In the genomic region with DNA sequence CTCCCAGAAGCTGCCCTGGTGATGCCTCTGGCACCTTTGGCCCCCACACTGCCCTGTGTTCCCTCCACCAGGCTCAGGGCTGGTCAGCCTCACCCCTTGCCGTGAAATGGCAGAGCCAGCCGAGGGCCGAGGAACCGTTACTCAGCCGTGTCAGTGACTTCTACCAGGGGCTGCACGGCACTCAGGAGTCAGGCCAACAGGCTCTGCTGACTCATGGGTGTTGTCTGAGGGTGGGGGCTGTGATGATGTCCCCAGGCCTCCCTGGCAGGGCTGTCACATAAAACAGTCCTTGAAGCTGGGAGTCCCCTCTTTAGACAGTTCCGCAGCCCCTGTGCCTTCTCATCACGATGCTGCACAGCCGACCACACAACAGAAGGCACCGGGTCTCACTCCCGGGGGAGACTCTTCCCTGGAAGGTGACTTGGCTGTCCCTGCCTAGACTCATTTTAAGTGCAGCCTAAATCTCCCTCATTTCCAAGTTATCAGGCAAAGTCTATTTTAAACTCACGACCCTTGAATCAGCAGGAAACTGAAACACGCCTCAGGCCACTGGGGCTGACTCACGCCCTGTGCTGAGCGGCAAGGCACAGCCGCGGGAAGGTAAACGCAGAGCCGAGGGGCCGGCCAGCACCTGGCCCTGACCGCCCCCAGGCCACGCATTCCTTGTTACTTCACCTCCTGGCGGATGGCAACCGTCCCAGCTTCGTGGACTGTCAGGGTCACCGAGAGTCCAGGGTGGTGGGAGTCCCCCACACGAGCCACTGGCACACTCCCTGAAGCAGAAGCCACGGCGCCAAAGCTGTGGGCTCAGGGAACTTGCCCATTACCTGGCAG, we compare ENCODE assay signal across 8 cellular contexts.
DNase-seq lines count a peak whose midpoint lies in the region; TF ChIP-seq lines count a peak whose summit lies in the region.

No MANE protein-coding gene starts in this region.

- no peak overlapping the region for H2AFZ ChIP-seq in PC-9

- in situ Hi-C loops in astrocyte of the cerebellum (cut with HindIII; ENCODE audit: low sequenced_read_pairs) = no loop called here

- intact Hi-C loops in A673 (cut with micrococcal nuclease; ENCODE audit: unreplicated experiment) (no loop called here), PC-9 (cut with micrococcal nuclease; ENCODE audit: unreplicated experiment) (loop anchor here (1.0 to 5.0 kb wide), 4 partner anchors 10 to 242 kb away; partner anchors contain the start of gene RPL13)

- no peaks in the 10 kb centered on the region for H3K9me2 ChIP-seq in PC-9 (ENCODE audit: insufficient read depth)

- POLR2A ChIA-PET in A673 (lab: Charles Lee; ENCODE audit: low non-redundant PET) = no interaction called here
- POLR2A ChIA-PET in PC-9 (lab: Charles Lee; ENCODE audit: unreplicated experiment) = interaction anchor here (0.6 to 1.1 kb wide), 3 partner anchors 25 to 329 kb away, joined by 3 to 8 read pairs (median 7); no protein-coding TSS in a partner anchor

- H3K4me3 ChIP-seq in A673 (ENCODE audit: low read depth, low read length, poor library complexity, severe bottlenecking) (no peak overlapping the region), PC-9 (peak overlapping the region; percentile 57), astrocyte of the cerebellum (ENCODE audit: low read depth, low read length) (peak overlapping the region; percentile 2)

- H3K27ac ChIP-seq in A673 (ENCODE audit: low read depth, low read length, poor library complexity, severe bottlenecking) (peak overlapping the region; percentile 71), PC-9 (peak overlapping the region; percentile 80)

- peak overlapping the region; percentile 88 for H3K4me2 ChIP-seq in PC-9

- DNase-seq in A673 (ENCODE audit: low spot score) = peak; percentile 55
- peak; percentile 75 for DNase-seq in GM20000 (ENCODE audit: low spot score)
- peak; percentile 92 to 94 for DNase-seq in PC-9
- no peak for DNase-seq in astrocyte of the cerebellum (ENCODE audit: low read depth)
- peak; percentile 88 for DNase-seq in kidney tubule cell (ENCODE audit: low spot score)
- peak; percentile 33 to 50 for DNase-seq in stimulated activated CD4-positive, alpha-beta T cell treated with anti-CD3 and anti-CD28 coated beads, Interleukin-4, amount 100 ng/mL, for 48 hours (ENCODE audit: low read depth in 2 of 2)
- no peak for DNase-seq in NCI-H1417 treated with DMSO at 0.1 percent for 48 hours (lab: John Stamatoyannopoulos, UW)
- DNase-seq in cerebellar cortex (ENCODE audit: low spot score) = no peak

- H3K9me3 ChIP-seq in A673 (ENCODE audit: low read depth, low read length, poor library complexity, severe bottlenecking) (no peaks in the 10 kb centered on the region), PC-9 (ENCODE audit: insufficient read depth, low read depth) (no peaks in the 10 kb centered on the region)

- H3F3A ChIP-seq in PC-9 (ENCODE audit: insufficient read depth, low read depth) = peaks cover 90% of the 10 kb centered on the region

- peaks cover 97% of the 10 kb centered on the region for H3K79me2 ChIP-seq in PC-9 (ENCODE audit: low read depth)

- H3K4me1 ChIP-seq in A673 (ENCODE audit: insufficient read depth, low read length, poor library complexity, severe bottlenecking) = peaks cover 95% of the 10 kb centered on the region
- H3K4me1 ChIP-seq in PC-9 (replicated peaks; ENCODE audit: insufficient read depth) = peaks cover 98% of the 10 kb centered on the region

- BruUV-seq in A673 (replicated peaks; lab: Mats Ljungman, UMichigan) (no TSS peak), PC-9 (replicated peaks; lab: Mats Ljungman, UMichigan) (no TSS peak)

- peaks cover 89% of the 10 kb centered on the region for H4K20me1 ChIP-seq in PC-9 (ENCODE audit: insufficient read depth)

- TF ChIP-seq CTCF in A673 (conservative IDR thresholded peaks at IDR 0.05; ENCODE audit: low read depth, low read length) = no peak
- TF ChIP-seq CTCF in GM20000 (IDR thresholded peaks at IDR 0.05; ENCODE audit: extremely low read depth, missing control alignments) = no peak
- no peak; the same call in 1 of the 2 replicates for TF ChIP-seq CTCF in PC-9 (conservative IDR thresholded peaks at IDR 0.05)
- no peak for TF ChIP-seq CTCF in astrocyte of the cerebellum (IDR thresholded peaks at IDR 0.05; ENCODE audit: low read depth, low read length, missing control alignments)

- CTCF ChIA-PET in A673 (lab: Charles Lee) (no interaction called here), PC-9 (lab: Charles Lee) (interaction anchor here (0.7 kb wide), 1 partner anchor 374 kb away, joined by 3 read pairs; no protein-coding TSS in a partner anchor)

- H3K36me3 ChIP-seq in A673 (ENCODE audit: insufficient read depth, low read length, poor library complexity, severe bottlenecking) (peaks cover 6% of the 10 kb centered on the region), PC-9 (ENCODE audit: low read depth) (peaks cover 17% of the 10 kb centered on the region; the same call in 1 of the 2 replicates)

- H3K27me3 ChIP-seq in A673 (replicated peaks; ENCODE audit: insufficient read depth, low read depth, low read length, poor library complexity) = no peaks in the 10 kb centered on the region
- H3K27me3 ChIP-seq in PC-9 (ENCODE audit: insufficient read depth, low read depth) = no peaks in the 10 kb centered on the region

Comparison
In these comparisons a context has a peak if more than half of its experiments do, and no peak if none do; other contexts are left out.
1. DNase-seq: peak in A673 (single experiment), GM20000 (single experiment), PC-9 (2 of 2), kidney tubule cell (single experiment) and stimulated activated CD4-positive, alpha-beta T cell treated with anti-CD3 and anti-CD28 coated beads, Interleukin-4, amount 100 ng/mL, for 48 hours (2 of 2); none in astrocyte of the cerebellum (single experiment), NCI-H1417 treated with DMSO at 0.1 percent for 48 hours (single experiment) and cerebellar cortex (single experiment).